Comparison of ENCODE assay signal across 34 cellular contexts in genomic region chr10:75474106-75474505, GRCh38. TPM values are rescaled to one million over a fixed set of nuclear protein-coding genes. Genes with fewer than 3 reads are reported as not detected.
"Had no signal": no experiment of that assay in that cellular context is flagged by ENCODE, and none has a peak within 500 bp of the region (broad histone marks: within the 10 kb centered on the region; RNA-seq: fewer than 3 reads in every experiment).

No MANE protein-coding gene starts in this region.

- H3K27me3 ChIP-seq: adrenal gland, ascending aorta, body of pancreas, brain microvascular endothelial cell, breast epithelium, cardiac muscle cell had no signal

- H3K4me1 ChIP-seq: breast epithelium had no signal

- DNase-seq: activated effector memory CD4-positive, alpha-beta T cell treated with anti-CD3 and anti-CD28 coated beads, Interleukin-2, amount 50 U/mL, for 16 hours; activated effector memory CD4-positive, alpha-beta T cell treated with Interleukin-2 at 50 U/mL for 16 hours; activated gamma-delta T cell; activated gamma-delta T cell treated with Interleukin-2 at 50 U/mL for 16 hours; activated naive CD4-positive, alpha-beta T cell; activated naive CD4-positive, alpha-beta T cell treated with anti-CD3 and anti-CD28 coated beads for 36 hours; activated naive CD4-positive, alpha-beta T cell treated with anti-CD3 and anti-CD28 coated beads, Interleukin-2, amount 10 ng/mL, durations not matched to agents 7 days and 5 days; activated naive CD4-positive, alpha-beta T cell treated with anti-CD3 and anti-CD28 coated beads, Interleukin-2, amount 50 U/mL, for 16 hours; activated naive CD4-positive, alpha-beta T cell treated with Interleukin-2 at 50 U/mL for 16 hours; activated naive CD8-positive, alpha-beta T cell treated with anti-CD3 and anti-CD28 coated beads for 36 hours; activated naive CD8-positive, alpha-beta T cell treated with anti-CD3 and anti-CD28 coated beads, Interleukin-2, amount 10 ng/mL, durations not matched to agents 7 days and 5 days; activated naive CD8-positive, alpha-beta T cell treated with anti-CD3 and anti-CD28 coated beads, Interleukin-2, amount 50 U/mL, for 24 hours; activated T-cell treated with anti-CD3 and anti-CD28 coated beads, Interleukin-2, amount 50 U/mL, for 24 hours; activated T-cell treated with anti-CD3 and anti-CD28 coated beads, Interleukin-2, amount 50 U/mL, for 4 hours; activated T-cell treated with anti-CD3 and anti-CD28 coated beads, Interleukin-2, amount 50 U/mL, for 48 hours; activated T-cell treated with anti-CD3 and anti-CD28 coated beads, Interleukin-2, amount 50 U/mL, for 72 hours; amniotic stem cell; amygdala; anterior cingulate cortex; aorta; body of pancreas; brain microvascular endothelial cell; caudate nucleus; central memory CD4-positive, alpha-beta T cell; cerebellar nuclear complex had no signal

- FAIRE-seq: astrocyte had no signal

- H3K4me3 ChIP-seq: adrenal gland, ascending aorta, body of pancreas, breast epithelium, cardiac muscle cell had no signal

- ATAC-seq: activated naive CD4-positive, alpha-beta T cell treated with anti-CD3 and anti-CD28 coated beads, Interleukin-2, amount 50 U/mL, for 72 hours; activated naive CD8-positive, alpha-beta T cell treated with anti-CD3 and anti-CD28 coated beads, Interleukin-2, amount 50 U/mL, for 24 hours; activated T-cell treated with anti-CD3 and anti-CD28 coated beads, Interleukin-2, amount 50 U/mL, for 4 hours; activated T-cell treated with anti-CD3 and anti-CD28 coated beads, Interleukin-2, amount 50 U/mL, for 72 hours; activated T-helper 17 cell treated with anti-CD3 and anti-CD28 coated beads, Interleukin-2, amount 50 U/mL, for 72 hours; body of pancreas had no signal

- H3K9me3 ChIP-seq: adrenal gland, ascending aorta, body of pancreas, breast epithelium had no signal

- H3K36me3 ChIP-seq: adrenal gland, ascending aorta, brain microvascular endothelial cell, breast epithelium, cardiac muscle cell had no signal

- H3K27ac ChIP-seq: adrenal gland, ascending aorta, body of pancreas, brain microvascular endothelial cell, breast epithelium, cardiac muscle cell had no signal

RNA-seq across cellular contexts. Expression of gene LRMDA, which starts 42.7 kb away (rescaled TPM):
- total RNA-seq: activated naive CD4-positive, alpha-beta T cell treated with anti-CD3 and anti-CD28 coated beads for 36 hours; activated naive CD4-positive, alpha-beta T cell treated with anti-CD3 and anti-CD28 coated beads, Interleukin-2, amount 50 U/mL, for 72 hours; activated naive CD8-positive, alpha-beta T cell treated with anti-CD3 and anti-CD28 coated beads for 36 hours; activated naive CD8-positive, alpha-beta T cell treated with anti-CD3 and anti-CD28 coated beads, Interleukin-2, amount 10 ng/mL, durations not matched to agents 7 days and 5 days; activated T-cell treated with anti-CD3 and anti-CD28 coated beads, Interleukin-2, amount 50 U/mL, for 4 hours; activated T-cell treated with anti-CD3 and anti-CD28 coated beads, Interleukin-2, amount 50 U/mL, for 72 hours; activated T-helper 1 cell treated with anti-CD3 and anti-CD28 coated beads, Interleukin-12 subunit alpha, Interleukin-12 subunit beta, Interleukin-2, Interleukin-4 antibody, amounts not matched to agents 30 ng/mL and 10 ng/mL and 1 ng/mL, durations not matched to agents 14 hours and 24 hours and 36 hours; activated T-helper 17 cell treated with anti-CD3 and anti-CD28 coated beads, Interleukin-2, amount 50 U/mL, for 72 hours; activated T-helper 2 cell treated with anti-CD3 and anti-CD28 coated beads, Interferon-gamma antibody, Interleukin-2, Interleukin-4, amounts not matched to agents 10 μg/mL and 5 μg/mL and 100 μg/mL, durations not matched to agents 14 hours and 24 hours and 36 hours had no signal
